Comparison of ENCODE assay signal across 20 cellular contexts in the genomic region with DNA sequence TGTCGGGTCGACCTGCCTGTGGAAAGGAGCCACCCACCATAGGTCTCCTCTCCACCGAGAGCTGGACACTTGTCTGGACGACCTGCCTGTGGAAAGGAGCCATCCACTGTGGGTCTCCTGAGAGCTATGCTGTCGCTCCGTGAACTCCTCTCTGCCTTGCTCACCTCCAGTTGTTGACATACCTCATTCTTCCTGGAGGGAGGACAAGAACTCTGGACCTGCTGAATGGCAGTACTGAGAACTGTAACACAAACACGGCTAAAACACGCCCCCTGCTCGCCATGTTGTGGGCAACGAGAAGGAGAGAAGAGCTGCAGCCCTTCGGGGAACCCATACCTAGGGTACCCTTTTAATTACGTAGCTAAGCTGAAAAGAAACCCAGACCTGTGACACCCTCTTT.
"Had no signal": no experiment of that assay in that cellular context is flagged by ENCODE, and none has a peak within 500 bp of the region (broad histone marks: within the 10 kb centered on the region; RNA-seq: fewer than 3 reads in every experiment).

No MANE protein-coding gene starts in this region.

- ATAC-seq: activated CD4-positive, CD25-positive, alpha-beta regulatory T cell treated with anti-CD3 and anti-CD28 coated beads, Interleukin-2, amount 50 U/mL, for 24 hours; activated naive CD4-positive, alpha-beta T cell treated with anti-CD3 and anti-CD28 coated beads, Interleukin-2, amount 50 U/mL, for 72 hours; stimulated activated naive CD8-positive, alpha-beta T cell treated with anti-CD3 and anti-CD28 coated beads, Interleukin-15, Interleukin-2, amounts not matched to agents 100 U/mL and 50 U/mL, for 24 hours had no signal

- H3K27ac ChIP-seq: adrenal gland, esophagus squamous epithelium, hepatocyte, transverse colon, vagina had no signal

- FAIRE-seq: astrocyte, bronchial epithelial cell, islet of Langerhans had no signal

- DNase-seq: activated CD4-positive, alpha-beta T cell treated with anti-CD3 and anti-CD28 coated beads, Interleukin-2, amount 50 U/mL, for 1 hour; activated CD8-positive, alpha-beta memory T cell treated with anti-CD3 and anti-CD28 coated beads for 24 hours; activated gamma-delta T cell treated with Interleukin-2 at 50 U/mL for 16 hours; adrenal gland; cortex of kidney; esophagus squamous epithelium; occipital lobe; retina; stimulated activated CD4-positive, alpha-beta T cell treated with anti-CD3 and anti-CD28 coated beads, Interleukin-12 subunit alpha, Interleukin-12 subunit beta, amount 100 ng/mL, for 4 hours; stimulated activated CD4-positive, alpha-beta T cell treated with anti-CD3 and anti-CD28 coated beads, Interleukin-1b, Interleukin-23, amount 100 ng/mL, for 48 hours; stimulated activated naive CD8-positive, alpha-beta T cell treated with anti-CD3 and anti-CD28 coated beads, Interleukin-15, Interleukin-2, amounts not matched to agents 100 U/mL and 50 U/mL, for 24 hours had no signal

- H2AFZ ChIP-seq: hepatocyte had no signal

- H3K36me3 ChIP-seq: adrenal gland, esophagus squamous epithelium, transverse colon, vagina had no signal

- H3K27me3 ChIP-seq: adrenal gland, esophagus squamous epithelium, hepatocyte, transverse colon, vagina had no signal

- H3K4me2 ChIP-seq: hepatocyte had no signal

- H3K4me1 ChIP-seq: adrenal gland had no signal

- H3K4me3 ChIP-seq: adrenal gland, esophagus squamous epithelium, hepatocyte, lung, transverse colon, vagina had no signal

- H3K9me3 ChIP-seq: adrenal gland, esophagus squamous epithelium, transverse colon, vagina had no signal
